Comparison of ENCODE assay signal across 13 cellular contexts in the genomic region with DNA sequence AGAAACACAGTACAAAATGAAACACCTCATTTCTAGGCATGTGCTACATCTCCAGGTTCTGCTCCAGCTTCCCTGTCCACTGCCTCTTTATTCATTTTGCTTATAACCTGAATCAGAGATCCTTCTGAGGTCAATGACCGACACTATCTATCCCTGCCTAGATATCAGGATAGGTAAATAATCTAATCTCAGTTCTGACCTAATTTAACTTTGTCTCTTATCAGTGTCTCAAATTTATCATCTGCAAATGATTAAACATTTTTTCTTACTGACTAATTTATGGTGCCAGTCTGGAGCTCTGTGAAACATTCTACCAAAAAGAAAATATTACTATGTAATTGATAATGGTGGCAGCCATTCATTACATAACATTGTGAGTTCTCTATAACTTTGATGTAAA.
DNase-seq lines count a peak whose midpoint lies in the region; ATAC-seq and TF ChIP-seq lines count a peak whose summit lies in the region.
"Had no signal": no experiment of that assay in that cellular context is flagged by ENCODE, and none has a peak within 500 bp of the region (broad histone marks: within the 10 kb centered on the region; RNA-seq: fewer than 3 reads in every experiment).

No MANE protein-coding gene starts in this region.

- H3K9me3 ChIP-seq in SK-N-SH: no peaks in the 10 kb centered on the region
- no peaks in the 10 kb centered on the region for H3K9me3 ChIP-seq in endocrine pancreas (ENCODE audit: control insufficient read depth, low read length)
- H3K9me3 ChIP-seq in right lobe of liver: no peaks in the 10 kb centered on the region
- no peaks in the 10 kb centered on the region for H3K9me3 ChIP-seq in psoas muscle
- H3K9me3 ChIP-seq in ovary: no peaks in the 10 kb centered on the region
- H3K9me3 ChIP-seq: BLaER1 treated with 17β-estradiol and CSF1 and Interleukin-3, amounts not matched to agents 10 nM and 100 nM had no signal

- H3F3A ChIP-seq in SK-N-SH (replicated peaks; ENCODE audit: insufficient read depth): peaks cover 6% of the 10 kb centered on the region

- CTCF ChIA-PET in SK-N-SH (lab: Yijun Ruan, JAX): interaction anchor here (1.0 to 2.7 kb wide), 5 partner anchors 14 to 604 kb away, joined by 3 to 10 read pairs (median 3); partner anchors contain the start of gene SGCE

- H3K27ac Mint-ChIP-seq in progenitor cell of endocrine pancreas: peak overlapping the region; percentile 50
- H3K27ac Mint-ChIP-seq: CD4-positive, CD25-positive, alpha-beta regulatory T cell; GM23338 had no signal

- no peak overlapping the region for H2AFZ ChIP-seq in SK-N-SH (ENCODE audit: low read depth)
- H2AFZ ChIP-seq: GM23338 had no signal

- intact Hi-C loops in right lobe of liver (cut with DNase I): no loop called here
- intact Hi-C loops in psoas muscle (cut with DNase I): no loop called here
- intact Hi-C loops in ovary (cut with DNase I): no loop called here

- H3K9ac ChIP-seq in SK-N-SH (no peak overlapping the region), endocrine pancreas (ENCODE audit: control insufficient read depth, insufficient read depth, low read length) (no peak overlapping the region)
- H3K9ac ChIP-seq: BLaER1 treated with 17β-estradiol and CSF1 and Interleukin-3, amounts not matched to agents 10 nM and 100 nM had no signal

- DNase-seq in SK-N-SH: peak; percentile 5
- no peak for DNase-seq in right lobe of liver
- no peak for DNase-seq in progenitor cell of endocrine pancreas (ENCODE audit: low spot score, unreplicated experiment)
- DNase-seq in psoas muscle: no peak
- no peak for DNase-seq in ovary
- DNase-seq: ACHN; CD4-positive, CD25-positive, alpha-beta regulatory T cell; DMS79; H7 had no signal

- no peak overlapping the region for H3K4me2 ChIP-seq in SK-N-SH
- H3K4me2 ChIP-seq: BLaER1 treated with 17β-estradiol and CSF1 and Interleukin-3, amounts not matched to agents 10 nM and 100 nM; GM23338 had no signal

- H3K27me3 ChIP-seq in SK-N-SH (ENCODE audit: insufficient read depth): no peaks in the 10 kb centered on the region
- H3K27me3 ChIP-seq in endocrine pancreas (ENCODE audit: control insufficient read depth, insufficient read depth, low read length): no peaks in the 10 kb centered on the region
- no peaks in the 10 kb centered on the region for H3K27me3 ChIP-seq in right lobe of liver
- H3K27me3 ChIP-seq in psoas muscle (ENCODE audit: insufficient read depth in 3 of 3, low read length in 2 of 3): no peaks in the 10 kb centered on the region
- H3K27me3 ChIP-seq in ovary: no peaks in the 10 kb centered on the region
- H3K27me3 ChIP-seq: BLaER1 treated with 17β-estradiol and CSF1 and Interleukin-3, amounts not matched to agents 10 nM and 100 nM had no signal

- H3K36me3 Mint-ChIP-seq in progenitor cell of endocrine pancreas (ENCODE audit: insufficient read depth): peaks cover 7% of the 10 kb centered on the region
- H3K36me3 Mint-ChIP-seq: CD4-positive, CD25-positive, alpha-beta regulatory T cell had no signal

- peaks cover 11 to 22% of the 10 kb centered on the region in 2 experiments; a peak in 2 of 4 replicates for H3K4me1 ChIP-seq in SK-N-SH (ENCODE audit: control insufficient read depth in 1 of 2, insufficient read depth in 2 of 2, low read depth in 1 of 2, low read length in 1 of 2)
- peaks cover 27% of the 10 kb centered on the region for H3K4me1 ChIP-seq in endocrine pancreas (ENCODE audit: control insufficient read depth, insufficient read depth, low read length)
- peaks cover 0 to 16% (median 5%) of the 10 kb centered on the region in 4 donors for H3K4me1 ChIP-seq in right lobe of liver
- no peaks in the 10 kb centered on the region for H3K4me1 ChIP-seq in psoas muscle
- no peaks in the 10 kb centered on the region for H3K4me1 ChIP-seq in ovary (ENCODE audit: insufficient read depth)
- H3K4me1 ChIP-seq: BLaER1 treated with 17β-estradiol and CSF1 and Interleukin-3, amounts not matched to agents 10 nM and 100 nM had no signal

- H3K27ac ChIP-seq in SK-N-SH (ENCODE audit: low read depth in 2 of 2, low read length in 1 of 2) (peak overlapping the region; percentile 27 to 71; a peak in 3 of 4 replicates), right lobe of liver (no peak overlapping the region), psoas muscle (no peak overlapping the region), ovary (no peak overlapping the region)
- H3K27ac ChIP-seq: BLaER1 treated with 17β-estradiol and CSF1 and Interleukin-3, amounts not matched to agents 10 nM and 100 nM had no signal

- no peak overlapping the region for H3K4me3 Mint-ChIP-seq in progenitor cell of endocrine pancreas (ENCODE audit: low read depth)
- H3K4me3 Mint-ChIP-seq: CD4-positive, CD25-positive, alpha-beta regulatory T cell; GM23338 had no signal

- H3K36me3 ChIP-seq in SK-N-SH (replicated peaks in 1 of 2; ENCODE audit: control insufficient read depth in 1 of 2, insufficient read depth in 2 of 2, low read length in 1 of 2) (peaks cover 46 to 73% of the 10 kb centered on the region in 2 experiments), endocrine pancreas (ENCODE audit: control insufficient read depth, insufficient read depth, low read length) (peaks cover 2% of the 10 kb centered on the region), right lobe of liver (peaks cover 0 to 4% (median 0%) of the 10 kb centered on the region in 4 donors), psoas muscle (ENCODE audit: insufficient read depth in 1 of 2, low read depth in 1 of 2) (peaks cover 0 to 3% of the 10 kb centered on the region in 2 donors), ovary (no peaks in the 10 kb centered on the region)

- no peaks in the 10 kb centered on the region for H3K9me3 Mint-ChIP-seq in progenitor cell of endocrine pancreas (ENCODE audit: low read depth)
- H3K9me3 Mint-ChIP-seq: GM23338 had no signal

- H3K27me3 Mint-ChIP-seq in progenitor cell of endocrine pancreas: no peaks in the 10 kb centered on the region
- H3K27me3 Mint-ChIP-seq: CD4-positive, CD25-positive, alpha-beta regulatory T cell had no signal

- TF ChIP-seq RAD21 in SK-N-SH (IDR thresholded peaks at IDR 0.05; ENCODE audit: low read length): 0 out of 2 replicates have a peak, but pooled peaks have one; percentile 13

- H3K9me2 ChIP-seq in SK-N-SH: no peaks in the 10 kb centered on the region

- TF ChIP-seq CTCF in SK-N-SH (IDR thresholded peaks at IDR 0.05) (no peak), right lobe of liver (IDR thresholded peaks at IDR 0.05) (no peak), progenitor cell of endocrine pancreas (IDR thresholded peaks at IDR 0.05; ENCODE audit: unreplicated experiment) (no peak), psoas muscle (IDR thresholded peaks at IDR 0.05) (no peak), ovary (IDR thresholded peaks at IDR 0.05) (no peak)

- H3K4me3 ChIP-seq in SK-N-SH (ENCODE audit: low read depth in 2 of 2, low read length in 1 of 2): no peak overlapping the region
- H3K4me3 ChIP-seq in endocrine pancreas (ENCODE audit: control insufficient read depth, insufficient read depth, low read length): peak overlapping the region; percentile 38
- no peak overlapping the region for H3K4me3 ChIP-seq in right lobe of liver
- no peak overlapping the region for H3K4me3 ChIP-seq in psoas muscle
- H3K4me3 ChIP-seq in ovary: no peak overlapping the region
- H3K4me3 ChIP-seq: BLaER1 treated with 17β-estradiol and CSF1 and Interleukin-3, amounts not matched to agents 10 nM and 100 nM; GM23338 had no signal

- WGBS in SK-N-SH (ENCODE audit: low lambda C conversion rate): 63% methylated on average over 1 of the region's 1 CpG
- WGBS in right lobe of liver (ENCODE audit: insufficient coverage, low coverage, low lambda C conversion rate, missing lambda C conversion rate): 32% methylated on average over 1 of the region's 1 CpG
- 94 to 97% (median 95%) methylated on average over 1 of the region's 1 CpG for WGBS in psoas muscle, 3 donors
- 63 to 81% (median 74%) methylated on average over 1 of the region's 1 CpG for WGBS in ovary, 3 donors

- ATAC-seq in right lobe of liver: peak; percentile 91 to 99 (median 96)
- no peak for ATAC-seq in HG03439 (IDR thresholded peaks at IDR 0.05; ENCODE audit: unreplicated experiment)
- ATAC-seq in psoas muscle: no peak
- ATAC-seq: GM23338 had no signal

- peaks cover 43% of the 10 kb centered on the region for H3K4me1 Mint-ChIP-seq in progenitor cell of endocrine pancreas (ENCODE audit: low read depth)
- H3K4me1 Mint-ChIP-seq: CD4-positive, CD25-positive, alpha-beta regulatory T cell had no signal

- no peaks in the 10 kb centered on the region for H3K79me2 ChIP-seq in SK-N-SH (ENCODE audit: insufficient read depth)

- no peak for TF ChIP-seq POLR2A in right lobe of liver (IDR thresholded peaks at IDR 0.05)
- no peak for TF ChIP-seq POLR2A in ovary (IDR thresholded peaks at IDR 0.05)

- POLR2A ChIA-PET in SK-N-SH (lab: Yijun Ruan, JAX): no interaction called here

- TF ChIP-seq EP300 in SK-N-SH (IDR thresholded peaks at IDR 0.05; ENCODE audit: borderline replicate concordance in 1 of 2, low read depth in 1 of 2, low read length in 1 of 2) (peak in 1 of 2 experiments; percentile 83; a peak in 2 of 4 replicates), ovary (IDR thresholded peaks at IDR 0.05) (no peak)

- H4K20me1 ChIP-seq in SK-N-SH (ENCODE audit: insufficient read depth): no peaks in the 10 kb centered on the region
- H4K20me1 ChIP-seq: BLaER1 treated with 17β-estradiol and CSF1 and Interleukin-3, amounts not matched to agents 10 nM and 100 nM had no signal

TF ChIP-seq in SK-N-SH, 30 proteins besides CTCF, POLR2A, EP300 and RAD21:
- no peak for TF ChIP-seq NFIC (IDR thresholded peaks at IDR 0.05; ENCODE audit: borderline replicate concordance)
- TF ChIP-seq POLR2AphosphoS5 (IDR thresholded peaks at IDR 0.05; ENCODE audit: low read depth, low read length): no peak
- TF ChIP-seq MXI1 (IDR thresholded peaks at IDR 0.05; ENCODE audit: low read depth, low read length): no peak
- peak; percentile 60; the same call in 1 of the 2 replicates for TF ChIP-seq RCOR1 (IDR thresholded peaks at IDR 0.05; ENCODE audit: low read length)
- TF ChIP-seq EZH2phosphoT487 (IDR thresholded peaks at IDR 0.05; ENCODE audit: borderline replicate concordance, low read depth): no peak
- no peak for TF ChIP-seq NRF1 (IDR thresholded peaks at IDR 0.05; ENCODE audit: low read depth, low read length)
- TF ChIP-seq GATA2 (CRISPR knock-in tag; IDR thresholded peaks at IDR 0.05): peak; percentile 77
- no peak for TF ChIP-seq FOXM1 (IDR thresholded peaks at IDR 0.05; ENCODE audit: low read depth)
- TF ChIP-seq TEAD4 (IDR thresholded peaks at IDR 0.05; ENCODE audit: borderline replicate concordance, insufficient read depth): no peak
- TF ChIP-seq ELF1 (IDR thresholded peaks at IDR 0.05): no peak
- peak; percentile 55; the same call in 1 of the 2 replicates for TF ChIP-seq TCF12 (IDR thresholded peaks at IDR 0.05)
TF ChIP-seq in SK-N-SH: peak in this region for 3.

Comparison
In these comparisons a context has a peak if more than half of its experiments do, and no peak if none do; other contexts are left out.
1. H3K27ac ChIP-seq: peak in SK-N-SH (2 of 2); none in right lobe of liver (0 of 3), psoas muscle (single experiment) and ovary (0 of 2).
2. ATAC-seq: peak in right lobe of liver (4 of 4); none in HG03439 (single experiment) and psoas muscle (0 of 4).